In the genomic region with DNA sequence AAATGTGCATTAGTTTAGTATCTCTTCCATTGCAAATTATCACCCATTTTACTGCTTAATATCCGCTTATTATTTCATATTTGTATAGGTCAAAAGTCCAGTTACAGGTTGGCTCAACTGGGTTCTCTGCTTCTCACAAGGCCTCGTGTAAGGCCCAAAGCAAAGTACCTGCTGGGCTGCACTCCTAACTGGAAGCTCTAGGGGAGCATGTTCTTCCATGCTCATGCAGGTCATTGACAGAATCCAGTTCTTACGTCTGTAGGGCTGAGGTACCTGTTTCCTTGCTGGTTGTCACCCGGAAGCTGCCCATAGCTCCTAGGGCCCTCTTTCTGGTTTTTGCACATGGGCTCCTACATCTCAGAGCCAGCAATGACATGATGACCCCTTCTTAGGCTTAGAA, we compare ENCODE assay signal across 16 cellular contexts.
"Had no signal": no experiment of that assay in that cellular context is flagged by ENCODE, and none has a peak within 500 bp of the region (broad histone marks: within the 10 kb centered on the region; RNA-seq: fewer than 3 reads in every experiment).

No MANE protein-coding gene starts in this region.

- DNase-seq: effector CD4-positive, alpha-beta T cell; foreskin melanocyte; heart left ventricle; hippocampal formation; kidney glomerular epithelial cell; naive thymus-derived CD4-positive, alpha-beta T cell; posterior cingulate gyrus; sigmoid colon; stimulated activated CD4-positive, alpha-beta T cell treated with anti-CD3 and anti-CD28 coated beads, Interleukin-2, amount 100 ng/mL, for 24 hours; stimulated activated CD4-positive, alpha-beta T cell treated with anti-CD3 and anti-CD28 coated beads, Interleukin-4, amount 100 ng/mL, for 4 hours; stimulated activated naive CD4-positive, alpha-beta T cell had no signal

- H3K36me3 ChIP-seq: heart left ventricle, sigmoid colon had no signal

- H3K4me3 Mint-ChIP-seq: naive thymus-derived CD4-positive, alpha-beta T cell; type B pancreatic cell had no signal

- H3K27ac Mint-ChIP-seq: naive thymus-derived CD4-positive, alpha-beta T cell; type B pancreatic cell had no signal

- H3K27me3 ChIP-seq: heart left ventricle, sigmoid colon had no signal

- H3K4me1 Mint-ChIP-seq: naive thymus-derived CD4-positive, alpha-beta T cell had no signal

- H3K36me3 Mint-ChIP-seq: naive thymus-derived CD4-positive, alpha-beta T cell; type B pancreatic cell had no signal

- H3K4me1 ChIP-seq: heart left ventricle, sigmoid colon had no signal

- H3K27ac ChIP-seq: coronary artery, heart left ventricle, sigmoid colon, skin epidermis had no signal

- H3K9me3 Mint-ChIP-seq: type B pancreatic cell had no signal

- H3K27me3 Mint-ChIP-seq: type B pancreatic cell had no signal

- H3K9me3 ChIP-seq: heart left ventricle, sigmoid colon had no signal

- ATAC-seq: heart left ventricle; naive thymus-derived CD4-positive, alpha-beta T cell had no signal

- H3K4me3 ChIP-seq: coronary artery, heart left ventricle, sigmoid colon, skin epidermis had no signal

- FAIRE-seq: islet of Langerhans, urothelium cell line had no signal
